Comparison of ENCODE assay signal across 21 cellular contexts in genomic region chr4:108384544-108384943, GRCh38.
DNase-seq lines count a peak whose midpoint lies in the region; ATAC-seq, FAIRE-seq and TF ChIP-seq lines count a peak whose summit lies in the region.
"Had no signal": no experiment of that assay in that cellular context is flagged by ENCODE, and none has a peak within 500 bp of the region (broad histone marks: within the 10 kb centered on the region; RNA-seq: fewer than 3 reads in every experiment).

No MANE protein-coding gene starts in this region.

- H3K27ac ChIP-seq in BLaER1 treated with 17β-estradiol and CSF1 and Interleukin-3, amounts not matched to agents 10 nM and 100 nM = peak overlapping the region in 1 of 11 experiments; percentile 23; a peak in 1 of 22 replicates
- H3K27ac ChIP-seq in GM12878 (ENCODE audit: control insufficient read depth, insufficient read depth) = no peak overlapping the region
- H3K27ac ChIP-seq: PC-9 had no signal

- H3K36me3 ChIP-seq in BLaER1 treated with 17β-estradiol and CSF1 and Interleukin-3, amounts not matched to agents 10 nM and 100 nM = no peaks in the 10 kb centered on the region
- no peaks in the 10 kb centered on the region for H3K36me3 ChIP-seq in GM12878 (ENCODE audit: control insufficient read depth in 2 of 2, insufficient read depth in 2 of 2, low read length in 1 of 2)

- ATAC-seq in GM21367 (IDR thresholded peaks at IDR 0.05; ENCODE audit: unreplicated experiment) = peak; percentile 63
- ATAC-seq in HG03196 (IDR thresholded peaks at IDR 0.05; ENCODE audit: unreplicated experiment) = peak; percentile 61
- no peak for ATAC-seq in GM12878
- ATAC-seq in GM19455 (IDR thresholded peaks at IDR 0.05; ENCODE audit: unreplicated experiment) = no peak
- no peak for ATAC-seq in GM18907 (IDR thresholded peaks at IDR 0.05; ENCODE audit: unreplicated experiment)
- ATAC-seq: K562, T-cell had no signal

- H3K27me3 ChIP-seq in BLaER1 treated with 17β-estradiol and CSF1 and Interleukin-3, amounts not matched to agents 10 nM and 100 nM = peaks cover 0 to 7% (median 0%) of the 10 kb centered on the region in 11 experiments; a peak in 2 of 22 replicates
- H3K27me3 ChIP-seq in GM12878 (replicated peaks in 1 of 2; ENCODE audit: control insufficient read depth in 2 of 2, insufficient read depth in 2 of 2, low read length in 1 of 2) = 0 out of 4 replicates have a peak, but pooled peaks cover 0 to 2% of the 10 kb centered on the region in 2 experiments

- no peak for TF ChIP-seq POLR2A in GM12878 (IDR thresholded peaks at IDR 0.05; ENCODE audit: low read depth, low read length)

- peak overlapping the region; percentile 50 to 86 (median 75) for H3K4me2 ChIP-seq in BLaER1 treated with 17β-estradiol and CSF1 and Interleukin-3, amounts not matched to agents 10 nM and 100 nM
- H3K4me2 ChIP-seq in GM12878 (ENCODE audit: control insufficient read depth, insufficient read depth) = peak overlapping the region; percentile 15; the same call in 1 of the 2 replicates
- H3K4me2 ChIP-seq: PC-9 had no signal

- 0 out of 20 replicates have a peak overlapping the region, but pooled peaks of 2 of the 10 experiments have one; percentile 5 to 12 for H3K4me3 ChIP-seq in BLaER1 treated with 17β-estradiol and CSF1 and Interleukin-3, amounts not matched to agents 10 nM and 100 nM
- H3K4me3 ChIP-seq in GM12878 = no peak overlapping the region
- H3K4me3 ChIP-seq: K562, PC-9 had no signal

- WGBS in GM12878 (ENCODE audit: insufficient coverage, insufficient replicate concordance, low lambda C conversion rate, missing lambda C conversion rate) = 0% methylated on average over 1 of the region's 1 CpG

- no peak for DNase-seq in GM12878 (ENCODE audit: low read depth, low spot score)
- no peak for DNase-seq in ureter (ENCODE audit: low spot score)
- no peak for DNase-seq in hepatic stellate cell (ENCODE audit: low spot score)
- DNase-seq: AML-193; Calu3; CD4-positive, alpha-beta T cell; GDM1; H9; NCI-H1092 treated with DMSO at 0.1 percent for 48 hours; NCI-H1694; NCI-H2171; NCI-H446 treated with DMSO at 0.1 percent for 48 hours; NCI-H748 treated with DMSO at 0.1 percent for 48 hours; PC-9; T-cell had no signal

- no peaks in the 10 kb centered on the region for H3K79me2 ChIP-seq in GM12878 (ENCODE audit: control insufficient read depth, insufficient read depth, low read length)

- intact Hi-C loops in GM12878 (cut with micrococcal nuclease; ENCODE audit: unreplicated experiment) = no loop called here

- H2AFZ ChIP-seq in GM12878 (ENCODE audit: control insufficient read depth, low read depth, low read length) = no peak overlapping the region
- H2AFZ ChIP-seq: PC-9 had no signal

- H3K9me3 ChIP-seq in BLaER1 treated with 17β-estradiol and CSF1 and Interleukin-3, amounts not matched to agents 10 nM and 100 nM (replicated peaks in 1 of 11) = peaks cover 0 to 8% (median 5%) of the 10 kb centered on the region in 11 experiments; a peak in 6 of 22 replicates
- H3K9me3 ChIP-seq in GM12878 (replicated peaks; ENCODE audit: control insufficient read depth, insufficient read depth, low read length) = no peaks in the 10 kb centered on the region

- no TSS peak for BruUV-seq in GM12878 (replicated peaks; lab: Mats Ljungman, UMichigan)

- CTCF ChIA-PET in GM12878 (lab: Yijun Ruan, JAX) = interaction anchor here (1.1 kb wide), 1 partner anchor 11 kb away, joined by 3 read pairs; no protein-coding TSS in a partner anchor

- TF ChIP-seq RAD21 in GM12878 (IDR thresholded peaks at IDR 0.05; ENCODE audit: insufficient read depth, low read depth, low read length) = no peak

- SMC1A ChIA-PET in GM12878 (lab: Charles Lee; ENCODE audit: uncharacterized antibody, unreplicated experiment) = interaction anchor here (1.2 to 1.4 kb wide), 2 partner anchors 16 to 366 kb away, joined by 3 to 5 read pairs; no protein-coding TSS in a partner anchor

- no peak overlapping the region for H3K9ac ChIP-seq in BLaER1 treated with 17β-estradiol and CSF1 and Interleukin-3, amounts not matched to agents 10 nM and 100 nM
- no peak overlapping the region for H3K9ac ChIP-seq in GM12878 (ENCODE audit: control insufficient read depth, insufficient read depth, low read length)

- peaks cover 15 to 36% (median 27%) of the 10 kb centered on the region in 10 experiments for H3K4me1 ChIP-seq in BLaER1 treated with 17β-estradiol and CSF1 and Interleukin-3, amounts not matched to agents 10 nM and 100 nM
- H3K4me1 ChIP-seq in GM12878 (ENCODE audit: control insufficient read depth, insufficient read depth, low read length) = peaks cover 6% of the 10 kb centered on the region; the same call in 1 of the 2 replicates

- no peak for TF ChIP-seq CTCF in GM12878 (IDR thresholded peaks at IDR 0.05 in 2 of 3, conservative IDR thresholded peaks at IDR 0.05 in 1 of 3; ENCODE audit: control insufficient read depth in 2 of 3, extremely low read depth in 1 of 3, insufficient read depth in 1 of 3, low read depth in 3 of 3, low read length in 3 of 3)

- no peak for TF ChIP-seq EP300 in GM12878 (IDR thresholded peaks at IDR 0.05; ENCODE audit: borderline replicate concordance in 1 of 2, control insufficient read depth in 1 of 2, low read depth in 2 of 2, low read length in 2 of 2)

- RAD21 ChIA-PET in GM12878 (lab: Charles Lee; ENCODE audit: unreplicated experiment) = no interaction called here

- no peaks in the 10 kb centered on the region; a peak in 1 of 22 replicates for H4K20me1 ChIP-seq in BLaER1 treated with 17β-estradiol and CSF1 and Interleukin-3, amounts not matched to agents 10 nM and 100 nM
- no peaks in the 10 kb centered on the region for H4K20me1 ChIP-seq in GM12878 (ENCODE audit: control insufficient read depth, insufficient read depth)

- in situ Hi-C loops in GM12878 (cut with MboI) = no loop called here

- POLR2A ChIA-PET in GM12878 (lab: Charles Lee) = interaction anchor here (0.6 kb wide), 1 partner anchor 252 kb away, joined by 3 read pairs; no protein-coding TSS in a partner anchor

- FAIRE-seq in GM12878 (lab: Jason Lieb, UNC) = no peak
- FAIRE-seq: K562 had no signal

TF ChIP-seq in GM12878, 131 proteins besides CTCF, POLR2A, EP300 and RAD21:
- no peak for TF ChIP-seq ZNF592 (IDR thresholded peaks at IDR 0.05)
- no peak for TF ChIP-seq RELA (IDR thresholded peaks at IDR 0.05; ENCODE audit: borderline replicate concordance, partially characterized antibody)
- TF ChIP-seq MEF2A (IDR thresholded peaks at IDR 0.05; ENCODE audit: insufficient read depth, low read depth, low read length) = 0 out of 2 replicates have a peak, but pooled peaks have one; percentile 25

Comparison
In these comparisons a context has a peak if more than half of its experiments do, and no peak if none do; other contexts are left out.
1. ATAC-seq: peak in GM21367 (single experiment) and HG03196 (single experiment); none in GM12878 (single experiment), GM19455 (single experiment) and GM18907 (single experiment).